8 cellular contexts compared by ENCODE assay signal in the genomic region with DNA sequence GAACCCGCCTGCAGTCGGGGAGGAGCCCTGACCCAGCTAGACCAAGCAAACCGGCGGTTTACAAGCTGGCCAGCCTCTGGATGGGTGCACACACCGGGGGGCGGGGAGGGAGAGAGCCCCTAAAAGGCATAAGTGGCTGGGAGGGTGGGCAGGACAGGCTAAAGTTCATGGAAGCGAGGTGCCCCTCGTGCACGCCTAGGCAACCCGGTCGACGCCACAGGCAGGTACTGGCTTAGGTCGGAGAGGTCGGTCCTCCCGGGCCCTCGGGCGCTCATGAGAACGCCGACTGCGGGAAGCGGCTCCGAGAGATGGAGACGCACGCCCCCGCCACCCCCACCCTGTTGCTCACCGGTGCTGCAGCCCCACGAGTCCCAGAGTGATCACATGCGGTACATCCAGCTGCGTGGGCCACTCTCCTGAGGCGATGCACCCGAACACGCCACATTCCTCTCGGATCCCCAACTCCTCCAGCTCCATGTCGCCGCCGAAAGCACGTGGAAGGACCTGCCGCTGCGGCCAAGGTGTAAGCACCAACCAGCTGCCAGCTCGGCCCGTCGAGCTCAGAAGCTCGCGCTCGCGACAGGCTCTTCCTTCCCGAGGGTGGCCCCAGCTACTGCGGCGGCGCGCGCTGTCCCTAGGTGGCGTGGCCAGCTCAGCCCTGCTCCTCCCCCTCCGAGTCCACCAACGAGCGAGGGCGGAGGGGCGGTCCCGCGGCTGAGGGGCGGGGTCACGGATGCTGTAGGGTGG. TPM values are rescaled to one million over a fixed set of nuclear protein-coding genes. Genes with fewer than 3 reads are reported as not detected.
DNase-seq lines count a peak whose midpoint lies in the region; ATAC-seq and TF ChIP-seq lines count a peak whose summit lies in the region.

A gene (minus strand): TSS at position 615 of the 747 bp plus-strand sequence. CDS start 138 bp downstream, at position 477.

- peak within 1 kb of the TSS; percentile 95 for H3K4me3 Mint-ChIP-seq in activated T-cell treated with anti-CD3 and anti-CD28 coated beads, Interleukin-2, amount 50 U/mL, for 4 hours
- peak within 1 kb of the TSS; percentile 84 for H3K4me3 Mint-ChIP-seq in stimulated activated effector memory CD8-positive, alpha-beta T cell treated with anti-CD3 and anti-CD28 coated beads, Interleukin-12 subunit alpha, Interleukin-12 subunit beta, amount 100 ng/mL, for 72 hours

- TF ChIP-seq POLR2A in erythroblast (IDR thresholded peaks at IDR 0.05; ENCODE audit: low read length): peak; percentile 79

- H3K36me3 Mint-ChIP-seq in activated T-cell treated with anti-CD3 and anti-CD28 coated beads, Interleukin-2, amount 50 U/mL, for 4 hours (ENCODE audit: insufficient read depth): peaks cover 13% of the 10 kb centered on the region
- peaks cover 62% of the 10 kb centered on the region for H3K36me3 Mint-ChIP-seq in stimulated activated effector memory CD8-positive, alpha-beta T cell treated with anti-CD3 and anti-CD28 coated beads, Interleukin-12 subunit alpha, Interleukin-12 subunit beta, amount 100 ng/mL, for 72 hours

- TF ChIP-seq CTCF in Panc1 (IDR thresholded peaks at IDR 0.05): no peak

- peaks cover 4% of the 10 kb centered on the region; the same call in 1 of the 2 replicates for H3K36me3 ChIP-seq in Panc1 (ENCODE audit: control insufficient read depth, insufficient read depth, low read length)
- no peaks in the 10 kb centered on the region for H3K36me3 ChIP-seq in muscle layer of duodenum (ENCODE audit: control insufficient read depth in 1 of 2, insufficient read depth in 2 of 2, low read length in 2 of 2)

- BruUV-seq in Panc1 (replicated peaks; lab: Mats Ljungman, UMichigan): no TSS peak

- H3K27ac ChIP-seq in Panc1 (ENCODE audit: low read length) (peak within 1 kb of the TSS; percentile 89), muscle layer of duodenum (ENCODE audit: low read length) (peak within 1 kb of the TSS; percentile 87)

- peak within 1 kb of the TSS; percentile 97 for H3K27ac Mint-ChIP-seq in stimulated activated effector memory CD8-positive, alpha-beta T cell treated with anti-CD3 and anti-CD28 coated beads, Interleukin-12 subunit alpha, Interleukin-12 subunit beta, amount 100 ng/mL, for 72 hours

- CTCF ChIA-PET in Panc1 (lab: Charles Lee): no interaction called here

- in situ Hi-C loops in Panc1 (cut with HindIII; ENCODE audit: low pct_unique_long_range_greater_than_20kb, low sequenced_read_pairs): no loop called here

- no peaks in the 10 kb centered on the region; the same call in 1 of the 2 replicates for H3K4me1 ChIP-seq in Panc1 (ENCODE audit: control insufficient read depth, insufficient read depth, low read length)
- peaks cover 5 to 15% of the 10 kb centered on the region in 2 donors for H3K4me1 ChIP-seq in muscle layer of duodenum (ENCODE audit: control insufficient read depth in 1 of 2, insufficient read depth in 2 of 2, low read length in 2 of 2)

- intact Hi-C loops in Panc1 (cut with micrococcal nuclease; ENCODE audit: unreplicated experiment): loop anchor here (10.0 kb wide), 1 partner anchor 480 kb away; no protein-coding TSS in a partner anchor

- H3K27me3 ChIP-seq in Panc1 (ENCODE audit: control insufficient read depth, insufficient read depth, low read length): no peaks in the 10 kb centered on the region
- H3K27me3 ChIP-seq in muscle layer of duodenum (ENCODE audit: low read depth, low read length): no peaks in the 10 kb centered on the region

- TF ChIP-seq EP300 in Ishikawa (IDR thresholded peaks at IDR 0.05; ENCODE audit: borderline replicate concordance): no peak; the same call in 1 of the 2 replicates

- TF ChIP-seq RAD21 in Ishikawa (IDR thresholded peaks at IDR 0.05; ENCODE audit: low read depth): no peak

- POLR2A ChIA-PET in Panc1 (lab: Charles Lee): interaction anchor here (0.6 kb wide), 1 partner anchor 320 kb away, joined by 4 read pairs; no protein-coding TSS in a partner anchor

- peak; percentile 93 for DNase-seq in DMS153 treated with DMSO at 0.1 percent for 48 hours (lab: John Stamatoyannopoulos, UW; ENCODE audit: unreplicated experiment)
- no peak for DNase-seq in Panc1 (ENCODE audit: low read depth, low spot score)
- peak; percentile 99 for DNase-seq in activated T-cell treated with anti-CD3 and anti-CD28 coated beads, Interleukin-2, amount 50 U/mL, for 4 hours
- peak; percentile 99 for DNase-seq in erythroblast (lab: John Stamatoyannopoulos, UW)
- peak; percentile 96 to 99 for DNase-seq in stimulated activated effector memory CD8-positive, alpha-beta T cell treated with anti-CD3 and anti-CD28 coated beads, Interleukin-12 subunit alpha, Interleukin-12 subunit beta, amount 100 ng/mL, for 72 hours (ENCODE audit: low spot score in 2 of 2)

- H3K4me1 Mint-ChIP-seq in activated T-cell treated with anti-CD3 and anti-CD28 coated beads, Interleukin-2, amount 50 U/mL, for 4 hours (ENCODE audit: low read depth): peaks cover 45% of the 10 kb centered on the region
- H3K4me1 Mint-ChIP-seq in stimulated activated effector memory CD8-positive, alpha-beta T cell treated with anti-CD3 and anti-CD28 coated beads, Interleukin-12 subunit alpha, Interleukin-12 subunit beta, amount 100 ng/mL, for 72 hours: peaks cover 38% of the 10 kb centered on the region

- H3K4me3 ChIP-seq in Panc1 (ENCODE audit: low read depth in 2 of 2, low read length in 2 of 2) (peak within 1 kb of the TSS; percentile 84 to 88), muscle layer of duodenum (ENCODE audit: low read depth in 1 of 2, low read length in 2 of 2) (peak within 1 kb of the TSS; percentile 79 to 92)

- H3K9me3 Mint-ChIP-seq in activated T-cell treated with anti-CD3 and anti-CD28 coated beads, Interleukin-2, amount 50 U/mL, for 4 hours: no peaks in the 10 kb centered on the region
- no peaks in the 10 kb centered on the region for H3K9me3 Mint-ChIP-seq in stimulated activated effector memory CD8-positive, alpha-beta T cell treated with anti-CD3 and anti-CD28 coated beads, Interleukin-12 subunit alpha, Interleukin-12 subunit beta, amount 100 ng/mL, for 72 hours

- ATAC-seq in GM21529 (IDR thresholded peaks at IDR 0.05; ENCODE audit: unreplicated experiment) (peak; percentile 75), Panc1 (peak; percentile 90)
- ATAC-seq in activated T-cell treated with anti-CD3 and anti-CD28 coated beads, Interleukin-2, amount 50 U/mL, for 4 hours: peak; percentile 78 to 79
- ATAC-seq in stimulated activated effector memory CD8-positive, alpha-beta T cell treated with anti-CD3 and anti-CD28 coated beads, Interleukin-12 subunit alpha, Interleukin-12 subunit beta, amount 100 ng/mL, for 72 hours: peak; percentile 86

- H3K27me3 Mint-ChIP-seq in activated T-cell treated with anti-CD3 and anti-CD28 coated beads, Interleukin-2, amount 50 U/mL, for 4 hours (ENCODE audit: low read depth): no peaks in the 10 kb centered on the region

- no peaks in the 10 kb centered on the region for H3K9me3 ChIP-seq in Panc1 (ENCODE audit: control insufficient read depth, insufficient read depth, low read depth, low read length)
- no peaks in the 10 kb centered on the region for H3K9me3 ChIP-seq in muscle layer of duodenum (ENCODE audit: control insufficient read depth in 1 of 2, low read length in 2 of 2)

TF ChIP-seq in Ishikawa, 13 proteins besides CTCF, POLR2A, EP300 and RAD21 (continues in another document):
- TF ChIP-seq CREB1 (IDR thresholded peaks at IDR 0.05; ENCODE audit: low read depth) (no peak), CEBPB (IDR thresholded peaks at IDR 0.05) (no peak), NFIC (IDR thresholded peaks at IDR 0.05) (no peak), TCF12 (IDR thresholded peaks at IDR 0.05; ENCODE audit: low read depth) (peak; percentile 40), YY1 (IDR thresholded peaks at IDR 0.05; ENCODE audit: low read depth) (peak; percentile 69), EGR1 (IDR thresholded peaks at IDR 0.05) (peak; percentile 59), TEAD4 (IDR thresholded peaks at IDR 0.05) (no peak), TAF1 (IDR thresholded peaks at IDR 0.05; ENCODE audit: low read depth) (peak; percentile 52; the same call in 1 of the 2 replicates)
- TF ChIP-seq, protein P1, sequence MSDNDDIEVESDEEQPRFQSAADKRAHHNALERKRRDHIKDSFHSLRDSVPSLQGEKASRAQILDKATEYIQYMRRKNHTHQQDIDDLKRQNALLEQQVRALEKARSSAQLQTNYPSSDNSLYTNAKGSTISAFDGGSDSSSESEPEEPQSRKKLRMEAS (IDR thresholded peaks at IDR 0.05): peak; percentile 98
- TF ChIP-seq, protein P2, sequence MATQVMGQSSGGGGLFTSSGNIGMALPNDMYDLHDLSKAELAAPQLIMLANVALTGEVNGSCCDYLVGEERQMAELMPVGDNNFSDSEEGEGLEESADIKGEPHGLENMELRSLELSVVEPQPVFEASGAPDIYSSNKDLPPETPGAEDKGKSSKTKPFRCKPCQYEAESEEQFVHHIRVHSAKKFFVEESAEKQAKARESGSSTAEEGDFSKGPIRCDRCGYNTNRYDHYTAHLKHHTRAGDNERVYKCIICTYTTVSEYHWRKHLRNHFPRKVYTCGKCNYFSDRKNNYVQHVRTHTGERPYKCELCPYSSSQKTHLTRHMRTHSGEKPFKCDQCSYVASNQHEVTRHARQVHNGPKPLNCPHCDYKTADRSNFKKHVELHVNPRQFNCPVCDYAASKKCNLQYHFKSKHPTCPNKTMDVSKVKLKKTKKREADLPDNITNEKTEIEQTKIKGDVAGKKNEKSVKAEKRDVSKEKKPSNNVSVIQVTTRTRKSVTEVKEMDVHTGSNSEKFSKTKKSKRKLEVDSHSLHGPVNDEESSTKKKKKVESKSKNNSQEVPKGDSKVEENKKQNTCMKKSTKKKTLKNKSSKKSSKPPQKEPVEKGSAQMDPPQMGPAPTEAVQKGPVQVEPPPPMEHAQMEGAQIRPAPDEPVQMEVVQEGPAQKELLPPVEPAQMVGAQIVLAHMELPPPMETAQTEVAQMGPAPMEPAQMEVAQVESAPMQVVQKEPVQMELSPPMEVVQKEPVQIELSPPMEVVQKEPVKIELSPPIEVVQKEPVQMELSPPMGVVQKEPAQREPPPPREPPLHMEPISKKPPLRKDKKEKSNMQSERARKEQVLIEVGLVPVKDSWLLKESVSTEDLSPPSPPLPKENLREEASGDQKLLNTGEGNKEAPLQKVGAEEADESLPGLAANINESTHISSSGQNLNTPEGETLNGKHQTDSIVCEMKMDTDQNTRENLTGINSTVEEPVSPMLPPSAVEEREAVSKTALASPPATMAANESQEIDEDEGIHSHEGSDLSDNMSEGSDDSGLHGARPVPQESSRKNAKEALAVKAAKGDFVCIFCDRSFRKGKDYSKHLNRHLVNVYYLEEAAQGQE (IDR thresholded peaks at IDR 0.05; ENCODE audit: low read depth): no peak

RNA-seq across cellular contexts. Expression of the gene that starts here (rescaled TPM):
- 38.3 TPM for total RNA-seq in Panc1 (2021; ENCODE audit: unreplicated experiment)
- 27.2 TPM for polyA plus RNA-seq in Panc1 (2012; ENCODE audit: insufficient read length)
- 10 to 100 TPM; 68.9 to 79.0 (median 76.7) TPM for total RNA-seq in activated T-cell treated with anti-CD3 and anti-CD28 coated beads, Interleukin-2, amount 50 U/mL, for 4 hours
